1 cellular context compared by ENCODE assay signal in the genomic region with DNA sequence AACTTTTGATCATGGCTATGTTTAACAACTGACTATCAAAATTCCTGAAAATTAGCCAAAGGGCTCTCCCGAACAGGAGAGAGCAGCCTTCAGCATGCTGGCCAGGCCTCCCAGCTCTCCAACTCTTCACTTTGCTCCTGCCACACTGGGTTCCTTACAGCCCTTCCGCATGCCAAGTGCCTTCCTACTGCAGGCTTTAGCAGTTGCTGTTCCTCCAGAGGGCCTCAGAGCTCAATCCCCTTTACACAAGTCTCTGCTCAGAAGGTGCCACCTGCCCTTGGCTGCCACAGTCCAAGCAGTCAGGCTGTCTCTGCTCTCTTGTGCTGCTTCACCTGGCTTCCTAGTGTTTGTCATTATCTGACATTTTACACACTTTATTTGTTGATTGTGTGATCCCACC.
TF ChIP-seq lines count a peak whose summit lies in the region.

No MANE protein-coding gene starts in this region.

TF ChIP-seq in WTC11, 78 proteins besides CTCF, POLR2A, EP300 and RAD21 (continued from another document):
- TF ChIP-seq, protein P1, sequence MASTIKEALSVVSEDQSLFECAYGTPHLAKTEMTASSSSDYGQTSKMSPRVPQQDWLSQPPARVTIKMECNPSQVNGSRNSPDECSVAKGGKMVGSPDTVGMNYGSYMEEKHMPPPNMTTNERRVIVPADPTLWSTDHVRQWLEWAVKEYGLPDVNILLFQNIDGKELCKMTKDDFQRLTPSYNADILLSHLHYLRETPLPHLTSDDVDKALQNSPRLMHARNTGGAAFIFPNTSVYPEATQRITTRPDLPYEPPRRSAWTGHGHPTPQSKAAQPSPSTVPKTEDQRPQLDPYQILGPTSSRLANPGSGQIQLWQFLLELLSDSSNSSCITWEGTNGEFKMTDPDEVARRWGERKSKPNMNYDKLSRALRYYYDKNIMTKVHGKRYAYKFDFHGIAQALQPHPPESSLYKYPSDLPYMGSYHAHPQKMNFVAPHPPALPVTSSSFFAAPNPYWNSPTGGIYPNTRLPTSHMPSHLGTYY (CRISPR knock-in tag; IDR thresholded peaks at IDR 0.05) = no peak
- TF ChIP-seq, protein P2, sequence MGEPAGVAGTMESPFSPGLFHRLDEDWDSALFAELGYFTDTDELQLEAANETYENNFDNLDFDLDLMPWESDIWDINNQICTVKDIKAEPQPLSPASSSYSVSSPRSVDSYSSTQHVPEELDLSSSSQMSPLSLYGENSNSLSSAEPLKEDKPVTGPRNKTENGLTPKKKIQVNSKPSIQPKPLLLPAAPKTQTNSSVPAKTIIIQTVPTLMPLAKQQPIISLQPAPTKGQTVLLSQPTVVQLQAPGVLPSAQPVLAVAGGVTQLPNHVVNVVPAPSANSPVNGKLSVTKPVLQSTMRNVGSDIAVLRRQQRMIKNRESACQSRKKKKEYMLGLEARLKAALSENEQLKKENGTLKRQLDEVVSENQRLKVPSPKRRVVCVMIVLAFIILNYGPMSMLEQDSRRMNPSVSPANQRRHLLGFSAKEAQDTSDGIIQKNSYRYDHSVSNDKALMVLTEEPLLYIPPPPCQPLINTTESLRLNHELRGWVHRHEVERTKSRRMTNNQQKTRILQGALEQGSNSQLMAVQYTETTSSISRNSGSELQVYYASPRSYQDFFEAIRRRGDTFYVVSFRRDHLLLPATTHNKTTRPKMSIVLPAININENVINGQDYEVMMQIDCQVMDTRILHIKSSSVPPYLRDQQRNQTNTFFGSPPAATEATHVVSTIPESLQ (CRISPR knock-in tag; IDR thresholded peaks at IDR 0.05) = no peak
